ENCODE assay signal across 12 cellular contexts in genomic region chr21:42039911-42040351, GRCh38. TPM values are rescaled to one million over a fixed set of nuclear protein-coding genes. Genes with fewer than 3 reads are reported as not detected.
DNase-seq lines count a peak whose midpoint lies in the region; ATAC-seq and TF ChIP-seq lines count a peak whose summit lies in the region.
"Had no signal": no experiment of that assay in that cellular context is flagged by ENCODE, and none has a peak within 500 bp of the region (broad histone marks: within the 10 kb centered on the region; RNA-seq: fewer than 3 reads in every experiment).

No MANE protein-coding gene starts in this region.

- H3K4me3 ChIP-seq in SJCRH30 (no peak overlapping the region), fibroblast of villous mesenchyme (ENCODE audit: low read depth, low read length) (no peak overlapping the region), rectal smooth muscle tissue (ENCODE audit: low read length) (no peak overlapping the region)
- H3K4me3 ChIP-seq: esophagus squamous epithelium had no signal

- H3K27ac ChIP-seq in SJCRH30 (peak overlapping the region; percentile 40), rectal smooth muscle tissue (ENCODE audit: low read depth, low read length) (peak overlapping the region; percentile 40)

- no peak for ATAC-seq in left lobe of liver

- no peak overlapping the region for H3K9ac ChIP-seq in rectal smooth muscle tissue (ENCODE audit: low read length)

- no peaks in the 10 kb centered on the region for H3K9me3 ChIP-seq in SJCRH30 (replicated peaks)
- H3K9me3 ChIP-seq: esophagus squamous epithelium had no signal

- H3K27me3 ChIP-seq in SJCRH30 (no peaks in the 10 kb centered on the region), rectal smooth muscle tissue (ENCODE audit: control insufficient read depth, insufficient read depth, low read length) (no peaks in the 10 kb centered on the region)
- H3K27me3 ChIP-seq: esophagus squamous epithelium had no signal

- no peak for TF ChIP-seq CTCF in fibroblast of villous mesenchyme (IDR thresholded peaks at IDR 0.05; ENCODE audit: insufficient read depth, low read depth, low read length)

- DNase-seq in EH (ENCODE audit: low read depth) (peak; percentile 84), SJCRH30 (peak; percentile 57 to 68), fibroblast of villous mesenchyme (ENCODE audit: low read depth) (peak; percentile 76), NCI-H748 treated with DMSO at 0.1 percent for 48 hours (lab: John Stamatoyannopoulos, UW) (no peak), left lobe of liver (ENCODE audit: low spot score) (no peak), putamen (ENCODE audit: low spot score) (no peak), AML-193 (lab: John Stamatoyannopoulos, UW) (no peak)
- DNase-seq: activated gamma-delta T cell treated with Interleukin-2 at 50 U/mL for 16 hours; esophagus squamous epithelium; stimulated activated CD8-positive, alpha-beta memory T cell treated with anti-CD3 and anti-CD28 coated beads, Interleukin-4, amount 100 ng/mL, for 48 hours; T-helper 1 cell had no signal

- H3K4me1 ChIP-seq in SJCRH30 (peaks cover 7% of the 10 kb centered on the region; the same call in 1 of the 2 replicates), rectal smooth muscle tissue (ENCODE audit: control insufficient read depth, insufficient read depth, low read length) (peaks cover 11% of the 10 kb centered on the region)

- no peaks in the 10 kb centered on the region for H3K36me3 ChIP-seq in SJCRH30
- no peaks in the 10 kb centered on the region for H3K36me3 ChIP-seq in rectal smooth muscle tissue (ENCODE audit: control insufficient read depth, insufficient read depth, low read length)
- H3K36me3 ChIP-seq: esophagus squamous epithelium had no signal

RNA-seq across cellular contexts. Expression of gene ZBTB21, which starts 29.8 kb away (rescaled TPM):
- total RNA-seq in SJCRH30 (2014; rRNA removed; shearing (Covaris generic)), result 20.5 and 25.7 TPM in 2 replicates
- total RNA-seq in fibroblast of villous mesenchyme (18.7 and 19.0 TPM in 2 replicates), left lobe of liver (4.2 TPM)

RNA-seq across cellular contexts. Expression of gene UMODL1, which starts 31.2 kb away (rescaled TPM):
- total RNA-seq in SJCRH30 (2014; rRNA removed; shearing (Covaris generic)), result 0.30 and 0.79 TPM in 2 replicates
- total RNA-seq in fibroblast of villous mesenchyme, result under 0.01 TPM in 1 of 2 replicates, not detected in the other
- total RNA-seq in left lobe of liver, result 0.18 TPM
- total RNA-seq: esophagus squamous epithelium had no signal

Comparison
In these comparisons a context has a peak if more than half of its experiments do, and no peak if none do; other contexts are left out.
1. DNase-seq: peak in EH (single experiment), SJCRH30 (2 of 2) and fibroblast of villous mesenchyme (single experiment); none in NCI-H748 treated with DMSO at 0.1 percent for 48 hours (single experiment), left lobe of liver (single experiment), putamen (single experiment) and AML-193 (0 of 2).